In genomic region chr2:10271946-10272345, GRCh38 we compare ENCODE assay signal across 22 cellular contexts. TPM values are rescaled to one million over a fixed set of nuclear protein-coding genes. Genes with fewer than 3 reads are reported as not detected.
A peak's percentile ranks its signal among the peaks of the same experiment; 100 is the strongest.
DNase-seq lines count a peak whose midpoint lies in the region; ATAC-seq lines count a peak whose summit lies in the region.
"Had no signal": no experiment of that assay in that cellular context is flagged by ENCODE, and none has a peak within 500 bp of the region (broad histone marks: within the 10 kb centered on the region; RNA-seq: fewer than 3 reads in every experiment).

No MANE protein-coding gene starts in this region.

- no peak overlapping the region for H2AK5ac ChIP-seq in neuronal stem cell (ENCODE audit: low read depth, low read length)

- no peak overlapping the region for H3K9ac ChIP-seq in neuronal stem cell (ENCODE audit: low read depth, low read length, poor library complexity)

- H2BK120ac ChIP-seq in neuronal stem cell (ENCODE audit: low read depth, low read length): no peak overlapping the region

- no peak overlapping the region for H3K4me3 ChIP-seq in neuronal stem cell (ENCODE audit: low read length in 2 of 2)
- H3K4me3 ChIP-seq: esophagus muscularis mucosa, gastroesophageal sphincter, vagina had no signal

- no peaks in the 10 kb centered on the region for H3K9me3 Mint-ChIP-seq in dendritic cell treated with granulocyte-macrophage colony-stimulating factor and Interleukin-4, amounts not matched to agents 40 ng/mL and 50 ng/mL, for 4 days
- no peaks in the 10 kb centered on the region for H3K9me3 Mint-ChIP-seq in stimulated activated effector memory CD8-positive, alpha-beta T cell treated with anti-CD3 and anti-CD28 coated beads, Interleukin-12 subunit alpha, Interleukin-12 subunit beta, amount 100 ng/mL, for 72 hours
- H3K9me3 Mint-ChIP-seq: CD4-positive, CD25-positive, alpha-beta regulatory T cell; effector memory CD8-positive, alpha-beta T cell; memory B cell had no signal

- ATAC-seq in Right ventricle myocardium inferior (no peak), GM18502 (IDR thresholded peaks at IDR 0.05; ENCODE audit: poor library complexity, unreplicated experiment) (no peak), GM21717 (IDR thresholded peaks at IDR 0.05; ENCODE audit: unreplicated experiment) (no peak)
- ATAC-seq in stimulated activated effector memory CD8-positive, alpha-beta T cell treated with anti-CD3 and anti-CD28 coated beads, Interleukin-12 subunit alpha, Interleukin-12 subunit beta, amount 100 ng/mL, for 72 hours: no peak
- ATAC-seq: activated CD4-positive, alpha-beta T cell treated with anti-CD3 and anti-CD28 coated beads for 36 hours; effector memory CD8-positive, alpha-beta T cell; gastroesophageal sphincter had no signal

- no peaks in the 10 kb centered on the region for H3K79me1 ChIP-seq in neuronal stem cell (ENCODE audit: low read depth, low read length)

- H3K14ac ChIP-seq in neuronal stem cell (ENCODE audit: low read length): peak overlapping the region; percentile 21

- H3K18ac ChIP-seq in neuronal stem cell (ENCODE audit: low read length): no peak overlapping the region

- H3K4me1 ChIP-seq in neuronal stem cell (ENCODE audit: control insufficient read depth in 2 of 2, insufficient read depth in 1 of 2, low read depth in 1 of 2, low read length in 2 of 2): peaks cover 4 to 6% of the 10 kb centered on the region in 2 donors
- H3K4me1 ChIP-seq: gastroesophageal sphincter, vagina had no signal

- WGBS in neuronal stem cell (ENCODE audit: extremely low coverage in 2 of 2, insufficient read length in 2 of 2, insufficient replicate concordance in 1 of 2), 2 donors: no CpG with 5 or more reads among the region's 6 CpGs

- no peak overlapping the region for H3K23ac ChIP-seq in neuronal stem cell (ENCODE audit: low read depth, low read length, poor library complexity)

- no peak overlapping the region for H4K8ac ChIP-seq in neuronal stem cell (ENCODE audit: low read depth, low read length)

- peaks cover 32% of the 10 kb centered on the region for H3K4me1 Mint-ChIP-seq in dendritic cell treated with granulocyte-macrophage colony-stimulating factor and Interleukin-4, amounts not matched to agents 40 ng/mL and 50 ng/mL, for 4 days (ENCODE audit: low read depth)
- peaks cover 4% of the 10 kb centered on the region for H3K4me1 Mint-ChIP-seq in stimulated activated effector memory CD8-positive, alpha-beta T cell treated with anti-CD3 and anti-CD28 coated beads, Interleukin-12 subunit alpha, Interleukin-12 subunit beta, amount 100 ng/mL, for 72 hours

- intact Hi-C loops in cardiac septum (cut with DNase I) (no loop called here), Right ventricle myocardium inferior (cut with DNase I) (no loop called here)
- intact Hi-C loops in dendritic cell treated with granulocyte-macrophage colony-stimulating factor and Interleukin-4, amounts not matched to agents 40 ng/mL and 50 ng/mL, for 4 days (cut with micrococcal nuclease): loop anchor here (2.0 kb wide), 2 partner anchors 33 to 61 kb away; no protein-coding TSS in a partner anchor

- H3K36me3 Mint-ChIP-seq in dendritic cell treated with granulocyte-macrophage colony-stimulating factor and Interleukin-4, amounts not matched to agents 40 ng/mL and 50 ng/mL, for 4 days (ENCODE audit: low read depth): no peaks in the 10 kb centered on the region
- H3K36me3 Mint-ChIP-seq in stimulated activated effector memory CD8-positive, alpha-beta T cell treated with anti-CD3 and anti-CD28 coated beads, Interleukin-12 subunit alpha, Interleukin-12 subunit beta, amount 100 ng/mL, for 72 hours: no peaks in the 10 kb centered on the region
- H3K36me3 Mint-ChIP-seq: activated naive CD8-positive, alpha-beta T cell; CD4-positive, CD25-positive, alpha-beta regulatory T cell; memory B cell had no signal

- peaks cover 0 to 2% of the 10 kb centered on the region in 2 donors for H3K9me3 ChIP-seq in neuronal stem cell (replicated peaks in 1 of 2; ENCODE audit: control insufficient read depth in 2 of 2, insufficient read depth in 1 of 2, low read depth in 1 of 2, low read length in 2 of 2)
- H3K9me3 ChIP-seq: esophagus muscularis mucosa, gastroesophageal sphincter, vagina had no signal

- peak overlapping the region; percentile 49 for H3K27ac Mint-ChIP-seq in dendritic cell treated with granulocyte-macrophage colony-stimulating factor and Interleukin-4, amounts not matched to agents 40 ng/mL and 50 ng/mL, for 4 days
- H3K27ac Mint-ChIP-seq in stimulated activated effector memory CD8-positive, alpha-beta T cell treated with anti-CD3 and anti-CD28 coated beads, Interleukin-12 subunit alpha, Interleukin-12 subunit beta, amount 100 ng/mL, for 72 hours: no peak overlapping the region
- H3K27ac Mint-ChIP-seq: activated CD4-positive, alpha-beta T cell treated with anti-CD3 and anti-CD28 coated beads for 36 hours; CD4-positive, CD25-positive, alpha-beta regulatory T cell; effector memory CD8-positive, alpha-beta T cell; memory B cell had no signal

- peak; percentile 70 for DNase-seq in cardiac septum (ENCODE audit: low spot score)
- DNase-seq in Right ventricle myocardium inferior (ENCODE audit: missing footprints): no peak
- DNase-seq in neuronal stem cell (ENCODE audit: low spot score): no peak
- no peak for DNase-seq in NCI-H1417 (lab: John Stamatoyannopoulos, UW)
- no peak for DNase-seq in stimulated activated effector memory CD8-positive, alpha-beta T cell treated with anti-CD3 and anti-CD28 coated beads, Interleukin-12 subunit alpha, Interleukin-12 subunit beta, amount 100 ng/mL, for 72 hours (ENCODE audit: low spot score in 2 of 2)
- DNase-seq: activated CD4-positive, alpha-beta T cell treated with anti-CD3 and anti-CD28 coated beads for 36 hours; CD4-positive, CD25-positive, alpha-beta regulatory T cell; DMS 273 treated with DMSO at 0.1 percent for 48 hours; effector memory CD8-positive, alpha-beta T cell; HCEC 1CT; kidney glomerular epithelial cell; NCI-H1694; NCI-H774; occipital lobe had no signal

- H2BK12ac ChIP-seq in neuronal stem cell (ENCODE audit: low read length): no peak overlapping the region

- H2BK15ac ChIP-seq in neuronal stem cell (ENCODE audit: low read length): no peak overlapping the region

- no peak overlapping the region for H3K27ac ChIP-seq in neuronal stem cell (replicated peaks; ENCODE audit: low read length)
- H3K27ac ChIP-seq: esophagus muscularis mucosa, gastroesophageal sphincter, vagina had no signal

- no peak overlapping the region for H3K4me2 ChIP-seq in neuronal stem cell (ENCODE audit: insufficient read depth, low read length, poor library complexity, severe bottlenecking)

- H3K36me3 ChIP-seq in neuronal stem cell (replicated peaks in 1 of 2; ENCODE audit: control insufficient read depth in 2 of 2, insufficient read depth in 2 of 2, low read length in 2 of 2): no peaks in the 10 kb centered on the region
- H3K36me3 ChIP-seq: esophagus muscularis mucosa, gastroesophageal sphincter, vagina had no signal

- peaks cover 0 to 13% (median 4%) of the 10 kb centered on the region in 3 experiments for H3K27me3 ChIP-seq in neuronal stem cell (ENCODE audit: control insufficient read depth in 3 of 3, insufficient read depth in 3 of 3, low read depth in 1 of 3, low read length in 3 of 3)
- H3K27me3 ChIP-seq: esophagus muscularis mucosa, gastroesophageal sphincter, vagina had no signal

- H4K91ac ChIP-seq in neuronal stem cell (ENCODE audit: low read depth, low read length, poor library complexity): no peak overlapping the region

- no peak overlapping the region for H2AFZ ChIP-seq in neuronal stem cell (ENCODE audit: low read length)

- no peak overlapping the region for H3K4ac ChIP-seq in neuronal stem cell (ENCODE audit: low read length)

- peaks cover 7% of the 10 kb centered on the region for H3K27me3 Mint-ChIP-seq in dendritic cell treated with granulocyte-macrophage colony-stimulating factor and Interleukin-4, amounts not matched to agents 40 ng/mL and 50 ng/mL, for 4 days
- H3K27me3 Mint-ChIP-seq: activated CD4-positive, alpha-beta T cell treated with anti-CD3 and anti-CD28 coated beads for 36 hours; activated naive CD8-positive, alpha-beta T cell; CD4-positive, CD25-positive, alpha-beta regulatory T cell; effector memory CD8-positive, alpha-beta T cell had no signal

- no peak overlapping the region for H2BK5ac ChIP-seq in neuronal stem cell (ENCODE audit: low read length)

- no peak overlapping the region for H3K4me3 Mint-ChIP-seq in dendritic cell treated with granulocyte-macrophage colony-stimulating factor and Interleukin-4, amounts not matched to agents 40 ng/mL and 50 ng/mL, for 4 days
- no peak overlapping the region for H3K4me3 Mint-ChIP-seq in stimulated activated effector memory CD8-positive, alpha-beta T cell treated with anti-CD3 and anti-CD28 coated beads, Interleukin-12 subunit alpha, Interleukin-12 subunit beta, amount 100 ng/mL, for 72 hours
- H3K4me3 Mint-ChIP-seq: activated CD4-positive, alpha-beta T cell treated with anti-CD3 and anti-CD28 coated beads for 36 hours; activated naive CD8-positive, alpha-beta T cell; CD4-positive, CD25-positive, alpha-beta regulatory T cell; effector memory CD8-positive, alpha-beta T cell; memory B cell had no signal

RNA-seq across cellular contexts. Expression of gene HPCAL1, which starts 30.8 kb away (rescaled TPM):
- total RNA-seq in cardiac septum: 21.6 TPM
- 41.9 TPM for total RNA-seq in Right ventricle myocardium inferior
- 10.7 TPM for polyA plus RNA-seq in neuronal stem cell (2013, experiment 1 of 2)
- 9.6 TPM for polyA plus RNA-seq in neuronal stem cell (2013, experiment 2 of 2)
